Comparison of ENCODE assay signal across 19 cellular contexts in the genomic region with DNA sequence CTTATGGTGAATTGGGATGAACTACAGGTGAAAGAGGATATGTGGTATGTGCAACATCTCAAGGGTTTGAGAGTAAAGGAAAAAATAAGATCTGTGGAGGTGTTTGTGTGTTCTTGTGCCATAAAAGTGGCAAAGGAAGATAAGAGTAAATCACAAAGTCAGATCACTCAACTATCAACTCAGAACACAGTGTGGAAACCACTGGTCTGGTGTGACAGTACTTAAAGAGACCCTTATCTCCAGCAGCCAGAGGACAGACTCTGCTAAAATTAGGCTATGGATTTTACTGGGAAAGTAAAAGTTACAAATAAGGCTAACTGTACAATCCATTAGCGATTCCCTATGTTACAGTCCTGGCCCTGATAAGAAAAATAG. TPM values are rescaled to one million over a fixed set of nuclear protein-coding genes. Genes with fewer than 3 reads are reported as not detected.
"Had no signal": no experiment of that assay in that cellular context is flagged by ENCODE, and none has a peak within 500 bp of the region (broad histone marks: within the 10 kb centered on the region; RNA-seq: fewer than 3 reads in every experiment).

No MANE protein-coding gene starts in this region.

- H3K27me3 Mint-ChIP-seq: activated CD4-positive, alpha-beta T cell treated with anti-CD3 and anti-CD28 coated beads, Interleukin-2, amount 10 ng/mL, durations not matched to agents 7 days and 5 days; brain had no signal

- H3K27me3 ChIP-seq: colonic mucosa, foreskin keratinocyte, spleen, tibial artery had no signal

- H3K27ac Mint-ChIP-seq: activated CD4-positive, alpha-beta T cell treated with anti-CD3 and anti-CD28 coated beads, Interleukin-2, amount 10 ng/mL, durations not matched to agents 7 days and 5 days; brain; endodermal cell had no signal

- H3K4me1 ChIP-seq: colonic mucosa, tibial artery had no signal

- H3K36me3 Mint-ChIP-seq: brain had no signal

- H3K9me3 Mint-ChIP-seq: brain, endodermal cell had no signal

- ATAC-seq: foreskin keratinocyte, left lobe of liver had no signal

- H3K4me1 Mint-ChIP-seq: brain had no signal

- DNase-seq: activated CD4-positive, alpha-beta T cell treated with anti-CD3 and anti-CD28 coated beads, Interleukin-2, amount 10 ng/mL, durations not matched to agents 7 days and 5 days; activated CD4-positive, CD25-positive, alpha-beta regulatory T cell; activated CD8-positive, alpha-beta memory T cell treated with anti-CD3 and anti-CD28 coated beads for 24 hours; central memory CD4-positive, alpha-beta T cell; colonic mucosa; endodermal cell; foreskin keratinocyte; glutamatergic neuron; hypothalamus; islet precursor cell; midbrain; retina; spleen; stimulated activated naive CD4-positive, alpha-beta T cell treated with Interleukin-2 at 50 U/mL for 16 hours; tibial artery had no signal

- H3K27ac ChIP-seq: colonic mucosa, epithelial cell of prostate, foreskin keratinocyte, tibial artery had no signal

- H3K9me3 ChIP-seq: colonic mucosa, spleen, tibial artery had no signal

- H3K4me3 ChIP-seq: colonic mucosa, lung, tibial artery had no signal

- H3K36me3 ChIP-seq: colonic mucosa, spleen, tibial artery had no signal

- H3K4me3 Mint-ChIP-seq: activated CD4-positive, alpha-beta T cell treated with anti-CD3 and anti-CD28 coated beads, Interleukin-2, amount 10 ng/mL, durations not matched to agents 7 days and 5 days; brain; endodermal cell had no signal

RNA-seq across cellular contexts. Expression of a gene that starts 54.0 kb away (rescaled TPM):
- total RNA-seq: endodermal cell had no signal
